Comparison of ENCODE assay signal across 1 cellular context in genomic region chr16:4805231-4805630, GRCh38.
TF ChIP-seq lines count a peak whose summit lies in the region.

No MANE protein-coding gene starts in this region.

TF ChIP-seq in SK-N-SH treated with all-trans-retinoic acid at 6 μM for 48 hours, 23 proteins besides CTCF, POLR2A, EP300 and RAD21:
- no peak for TF ChIP-seq BACH2 (CRISPR knock-in tag; IDR thresholded peaks at IDR 0.05; ENCODE audit: borderline replicate concordance)
- TF ChIP-seq, protein P1, sequence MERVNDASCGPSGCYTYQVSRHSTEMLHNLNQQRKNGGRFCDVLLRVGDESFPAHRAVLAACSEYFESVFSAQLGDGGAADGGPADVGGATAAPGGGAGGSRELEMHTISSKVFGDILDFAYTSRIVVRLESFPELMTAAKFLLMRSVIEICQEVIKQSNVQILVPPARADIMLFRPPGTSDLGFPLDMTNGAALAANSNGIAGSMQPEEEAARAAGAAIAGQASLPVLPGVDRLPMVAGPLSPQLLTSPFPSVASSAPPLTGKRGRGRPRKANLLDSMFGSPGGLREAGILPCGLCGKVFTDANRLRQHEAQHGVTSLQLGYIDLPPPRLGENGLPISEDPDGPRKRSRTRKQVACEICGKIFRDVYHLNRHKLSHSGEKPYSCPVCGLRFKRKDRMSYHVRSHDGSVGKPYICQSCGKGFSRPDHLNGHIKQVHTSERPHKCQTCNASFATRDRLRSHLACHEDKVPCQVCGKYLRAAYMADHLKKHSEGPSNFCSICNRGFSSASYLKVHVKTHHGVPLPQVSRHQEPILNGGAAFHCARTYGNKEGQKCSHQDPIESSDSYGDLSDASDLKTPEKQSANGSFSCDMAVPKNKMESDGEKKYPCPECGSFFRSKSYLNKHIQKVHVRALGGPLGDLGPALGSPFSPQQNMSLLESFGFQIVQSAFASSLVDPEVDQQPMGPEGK (CRISPR knock-in tag; IDR thresholded peaks at IDR 0.05; ENCODE audit: borderline replicate concordance): no peak
